In genomic region chr17:76597156-76598003, GRCh38 we compare ENCODE assay signal across 14 cellular contexts. TPM values are rescaled to one million over a fixed set of nuclear protein-coding genes. Genes with fewer than 3 reads are reported as not detected.
DNase-seq lines count a peak whose midpoint lies in the region; ATAC-seq and TF ChIP-seq lines count a peak whose summit lies in the region.
"Had no signal": no experiment of that assay in that cellular context is flagged by ENCODE, and none has a peak within 500 bp of the region (broad histone marks: within the 10 kb centered on the region; RNA-seq: fewer than 3 reads in every experiment).

No MANE protein-coding gene starts in this region.

- RAD21 ChIA-PET in HCT116 (lab: Charles Lee; ENCODE audit: low non-redundant PET in 1 of 2, low total read pairs in 2 of 2, uncharacterized antibody in 2 of 2, unreplicated experiment in 2 of 2), result no interaction called here

- TF ChIP-seq POLR2A in HCT116 (IDR thresholded peaks at IDR 0.05; ENCODE audit: borderline replicate concordance, extremely low read depth, insufficient read depth, insufficient read length), result no peak

- no peaks in the 10 kb centered on the region for H3K27me3 ChIP-seq in HCT116 (ENCODE audit: insufficient read depth, low read length)

- no peaks in the 10 kb centered on the region for H3K79me2 ChIP-seq in HCT116 (ENCODE audit: insufficient read depth, low read length)

- CTCF ChIA-PET in HCT116 (lab: Charles Lee) (interaction anchor here (1.6 kb wide), 1 partner anchor 40 kb away, joined by 5 read pairs; no protein-coding TSS in a partner anchor), MCF 10A (lab: Yijun Ruan, JAX) (interaction anchor here (0.7 to 1.8 kb wide), 7 partner anchors 26 to 112 kb away, joined by 3 to 7 read pairs (median 4); a partner anchor contains a TSS)

- no peak overlapping the region for H3K4me3 ChIP-seq in HCT116 (replicated peaks in 1 of 2; ENCODE audit: low read depth in 1 of 2, low read length in 2 of 2)

- H3K9me3 ChIP-seq in HCT116 (ENCODE audit: control insufficient read depth in 1 of 2, insufficient read depth in 1 of 2, low read depth in 1 of 2, low read length in 2 of 2), result no peaks in the 10 kb centered on the region

- BruUV-seq in HCT116 (replicated peaks; lab: Mats Ljungman, UMichigan), result no TSS peak
- BruUV-seq in MCF 10A (replicated peaks; lab: Mats Ljungman, UMichigan), result no TSS peak

- H3K27ac ChIP-seq in HCT116 (ENCODE audit: low read depth, low read length), result no peak overlapping the region

- intact Hi-C loops in HCT116 (cut with micrococcal nuclease), result no loop called here
- intact Hi-C loops in MCF 10A (cut with micrococcal nuclease), result no loop called here
- intact Hi-C loops in posterior vena cava (cut with DNase I), result no loop called here

- no peak for ATAC-seq in HCT116
- ATAC-seq in HG02981 (IDR thresholded peaks at IDR 0.05; ENCODE audit: unreplicated experiment), result no peak
- no peak for ATAC-seq in HG03045 (IDR thresholded peaks at IDR 0.05; ENCODE audit: unreplicated experiment)
- ATAC-seq: T-cell had no signal

- H3K27ac Mint-ChIP-seq in MCF 10A (ENCODE audit: low read depth, unreplicated experiment), result peak overlapping the region; percentile 16
- H3K27ac Mint-ChIP-seq: natural killer cell, T-cell had no signal

- no peaks in the 10 kb centered on the region for H3K27me3 Mint-ChIP-seq in MCF 10A (ENCODE audit: insufficient read depth, unreplicated experiment)

- POLR2A ChIA-PET in HCT116 (lab: Charles Lee), result interaction anchor here (0.7 to 1.6 kb wide), 2 partner anchors 16 to 74 kb away, joined by 3 read pairs; no protein-coding TSS in a partner anchor
- POLR2A ChIA-PET in MCF 10A (lab: Yijun Ruan, JAX), result interaction anchor here (0.6 to 2.1 kb wide), 16 partner anchors 11 to 463 kb away, joined by 3 to 17 read pairs (median 6); partner anchors contain the start of gene ST6GALNAC2

- H3K4me3 Mint-ChIP-seq in MCF 10A (ENCODE audit: unreplicated experiment), result no peak overlapping the region
- H3K4me3 Mint-ChIP-seq: natural killer cell, T-cell had no signal

- no peaks in the 10 kb centered on the region for H4K20me1 ChIP-seq in HCT116 (ENCODE audit: insufficient read depth)

- no peaks in the 10 kb centered on the region for H3K9me2 ChIP-seq in HCT116 (ENCODE audit: insufficient read depth)

- H3K4me1 Mint-ChIP-seq in MCF 10A (ENCODE audit: insufficient read depth, unreplicated experiment), result peaks cover 20% of the 10 kb centered on the region

- H2AFZ ChIP-seq in HCT116 (ENCODE audit: low read depth, low read length, poor library complexity, severe bottlenecking), result no peak overlapping the region

- TF ChIP-seq CTCF in HCT116 (IDR thresholded peaks at IDR 0.05 in 2 of 3, conservative IDR thresholded peaks at IDR 0.05 in 1 of 3; ENCODE audit: borderline replicate concordance in 1 of 3, insufficient read depth in 1 of 3, low read depth in 2 of 3, low read length in 2 of 3) (no peak), MCF 10A (IDR thresholded peaks at IDR 0.05; ENCODE audit: unreplicated experiment) (no peak)

- no peaks in the 10 kb centered on the region for H3K36me3 ChIP-seq in HCT116 (ENCODE audit: control insufficient read depth in 1 of 2, insufficient read depth in 2 of 2, low read length in 2 of 2)

- H3K4me1 ChIP-seq in HCT116 (ENCODE audit: control insufficient read depth in 1 of 2, insufficient read depth in 2 of 2, low read length in 2 of 2), result peaks cover 45 to 66% of the 10 kb centered on the region in 2 experiments

- H3K4me2 ChIP-seq in HCT116 (ENCODE audit: low read length), result peak overlapping the region; percentile 22; the same call in 1 of the 2 replicates

- DNase-seq in HCT116 (ENCODE audit: low read depth, low spot score), result no peak
- DNase-seq in NCI-H187 (lab: John Stamatoyannopoulos, UW), result peak; percentile 62 to 85
- peak; percentile 93 for DNase-seq in MCF 10A (ENCODE audit: unreplicated experiment)
- DNase-seq in posterior vena cava (ENCODE audit: low spot score), result peak; percentile 69
- DNase-seq in NCI-H2227 (lab: John Stamatoyannopoulos, UW; ENCODE audit: unreplicated experiment), result no peak
- no peak for DNase-seq in superior temporal gyrus (ENCODE audit: extremely low spot score)
- DNase-seq: MM.1S, natural killer cell, T-cell had no signal

- no peak overlapping the region for H3K9ac ChIP-seq in HCT116 (ENCODE audit: low read length)

- no peak for TF ChIP-seq RAD21 in HCT116 (IDR thresholded peaks at IDR 0.05; ENCODE audit: low read depth)

- no peaks in the 10 kb centered on the region for H3K9me3 Mint-ChIP-seq in MCF 10A (ENCODE audit: unreplicated experiment)
- H3K9me3 Mint-ChIP-seq: natural killer cell, T-cell had no signal

- H3K36me3 Mint-ChIP-seq in MCF 10A (ENCODE audit: insufficient read depth, unreplicated experiment), result peaks cover 2% of the 10 kb centered on the region
- H3K36me3 Mint-ChIP-seq: natural killer cell, T-cell had no signal

TF ChIP-seq in HCT116, 20 proteins besides CTCF, POLR2A, EP300 and RAD21:
- TF ChIP-seq CBX3 (IDR thresholded peaks at IDR 0.05; ENCODE audit: low read depth) (no peak), ZBTB33 (IDR thresholded peaks at IDR 0.05; ENCODE audit: extremely low read depth, insufficient replicate concordance, low read length) (no peak), POLR2AphosphoS5 (IDR thresholded peaks at IDR 0.05; ENCODE audit: low read depth, low read length) (no peak), ATF3 (IDR thresholded peaks at IDR 0.05) (no peak), YY1 (IDR thresholded peaks at IDR 0.05; ENCODE audit: extremely low read depth, insufficient replicate concordance, low read depth, low read length) (no peak), TCF7L2 (IDR thresholded peaks at IDR 0.05; ENCODE audit: borderline replicate concordance, extremely low read depth, insufficient read depth, insufficient read length) (no peak), MAX (IDR thresholded peaks at IDR 0.05) (no peak), JUND (IDR thresholded peaks at IDR 0.05) (no peak), EGR1 (IDR thresholded peaks at IDR 0.05; ENCODE audit: low read depth) (no peak)
TF ChIP-seq in HCT116: peak in this region for 0.

RNA-seq across cellular contexts. Expression of gene ST6GALNAC2, which starts 11.7 kb away (rescaled TPM):
- total RNA-seq in HCT116 (2021; ENCODE audit: unreplicated experiment) (14.7 TPM), MCF 10A (2022) (5.0 and 7.7 TPM in 2 replicates), posterior vena cava (1 to 10 TPM; 3.0 to 3.1 TPM)
- polyA plus RNA-seq in HCT116 (2012), result 11.4 and 13.8 TPM in 2 replicates
- total RNA-seq: activated CD8-positive, alpha-beta memory T cell treated with anti-CD3 and anti-CD28 coated beads for 36 hours; H1 had no signal

RNA-seq across cellular contexts. Expression of gene ST6GALNAC1, which starts 46.2 kb away (rescaled TPM):
- not detected for total RNA-seq in HCT116 (2021; ENCODE audit: unreplicated experiment)
- 0.12 and 0.30 TPM in 2 replicates for polyA plus RNA-seq in HCT116 (2012)
- total RNA-seq in MCF 10A (2022), result not detected in 2 replicates
- 1 to 10 TPM; 2.0 to 2.3 TPM for total RNA-seq in posterior vena cava
- total RNA-seq: activated CD8-positive, alpha-beta memory T cell treated with anti-CD3 and anti-CD28 coated beads for 36 hours; H1 had no signal
- polyA plus RNA-seq: H1 had no signal

RNA-seq across cellular contexts. Expression of gene PRCD, which starts 57.5 kb away (rescaled TPM):
- total RNA-seq in HCT116 (2021; ENCODE audit: unreplicated experiment), result not detected
- polyA plus RNA-seq in HCT116 (2012), result 0.39 and 0.62 TPM in 2 replicates
- not detected in 2 replicates for total RNA-seq in MCF 10A (2022)
- total RNA-seq in posterior vena cava, result 1 to 10 TPM; 1.6 to 4.7 TPM
- polyA plus RNA-seq: aorta had no signal

RNA-seq across cellular contexts. Expression of gene CYGB, which starts 59.9 kb away (rescaled TPM):
- 0.66 TPM for total RNA-seq in HCT116 (2021; ENCODE audit: unreplicated experiment)
- 0.22 and 0.36 TPM in 2 replicates for polyA plus RNA-seq in HCT116 (2012)
- not detected in 2 replicates for total RNA-seq in MCF 10A (2022)
- total RNA-seq in posterior vena cava, result 10 to 100 TPM; 16.3 to 24.5 TPM
- total RNA-seq: activated CD8-positive, alpha-beta memory T cell treated with anti-CD3 and anti-CD28 coated beads for 36 hours had no signal

Comparison
In these comparisons a context has a peak if more than half of its experiments do, and no peak if none do; other contexts are left out.
1. DNase-seq: peak in NCI-H187 (2 of 2), MCF 10A (single experiment) and posterior vena cava (single experiment); none in HCT116 (single experiment), NCI-H2227 (single experiment) and superior temporal gyrus (single experiment).